8 cellular contexts compared by ENCODE assay signal in the genomic region with DNA sequence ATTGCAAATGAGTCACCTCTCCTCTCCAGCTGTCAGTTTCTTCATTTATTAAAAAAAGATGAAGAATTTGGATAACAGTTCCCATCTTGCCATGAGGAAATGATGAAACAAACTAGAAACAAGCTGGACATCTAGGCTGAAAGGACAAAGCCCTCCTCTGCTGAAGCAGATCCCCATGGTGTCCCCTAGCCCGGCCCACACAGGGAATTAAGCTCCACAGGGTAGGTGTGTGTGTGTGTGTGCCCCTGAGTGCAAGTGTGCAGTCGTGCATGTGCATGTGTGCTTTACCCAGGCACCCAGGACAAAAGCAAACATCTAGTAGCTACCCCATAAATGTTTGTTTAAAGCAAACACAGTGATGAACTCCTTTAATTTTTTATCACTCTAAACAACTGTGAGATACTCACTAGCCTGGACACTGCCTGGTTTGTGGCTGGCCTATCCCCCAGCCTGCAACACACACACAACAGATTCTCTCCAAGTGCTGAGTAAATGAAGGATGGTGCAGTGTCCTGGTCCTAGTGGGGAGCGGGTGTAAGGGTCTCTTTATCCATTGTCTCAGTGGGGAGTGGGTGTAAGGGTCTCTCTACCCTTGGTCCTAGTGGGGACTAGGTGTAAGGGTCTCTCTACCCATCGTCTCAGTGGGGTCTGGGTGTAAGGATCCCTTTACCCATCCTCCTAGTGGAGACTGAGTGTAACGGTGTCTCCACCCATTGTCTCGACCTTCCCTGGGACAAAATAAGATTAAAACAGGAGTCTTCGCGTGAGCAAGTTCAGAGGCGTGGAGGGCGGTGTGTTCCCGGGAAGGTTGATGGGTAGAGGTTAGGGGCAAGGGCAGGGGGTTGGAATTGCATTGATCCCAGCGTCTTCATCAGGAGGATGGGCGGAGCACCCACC. TPM values are rescaled to one million over a fixed set of nuclear protein-coding genes. Genes with fewer than 3 reads are reported as not detected.
A peak's percentile ranks its signal among the peaks of the same experiment; 100 is the strongest.
DNase-seq lines count a peak whose midpoint lies in the region; ATAC-seq lines count a peak whose summit lies in the region.

No MANE protein-coding gene starts in this region.

- H3K9me3 ChIP-seq in ES-I3 (ENCODE audit: control insufficient read depth, insufficient read depth, low read length) (no peaks in the 10 kb centered on the region; the same call in none of the 2 replicates), mesodermal cell (ENCODE audit: control insufficient read depth, low read length) (peaks cover 10% of the 10 kb centered on the region)
- no peaks in the 10 kb centered on the region for H3K9me3 ChIP-seq in effector memory CD4-positive, alpha-beta T cell (ENCODE audit: control insufficient read depth, low read length)

- H3K36me3 ChIP-seq in ES-I3 (ENCODE audit: insufficient read depth, low read length) (no peaks in the 10 kb centered on the region), mesodermal cell (ENCODE audit: control insufficient read depth, insufficient read depth, low read length) (no peaks in the 10 kb centered on the region)
- H3K36me3 ChIP-seq in effector memory CD4-positive, alpha-beta T cell (ENCODE audit: control insufficient read depth, insufficient read depth, low read length) = no peaks in the 10 kb centered on the region

- H3K4me3 ChIP-seq in effector memory CD4-positive, alpha-beta T cell (ENCODE audit: insufficient read depth, low read depth, low read length, poor library complexity, severe bottlenecking) = peak overlapping the region; percentile 31
- H3K4me3 ChIP-seq in mesodermal cell (ENCODE audit: extremely low read depth, insufficient read depth, low read length, poor library complexity, severe bottlenecking) = peak overlapping the region; percentile 41

- no peak for ATAC-seq in GM18858 (IDR thresholded peaks at IDR 0.05; ENCODE audit: unreplicated experiment)
- ATAC-seq in GM21737 (IDR thresholded peaks at IDR 0.05; ENCODE audit: unreplicated experiment) = no peak

- peak overlapping the region; percentile 62 for H3K9ac ChIP-seq in ES-I3 (ENCODE audit: low read depth, low read length)

- H3K27ac ChIP-seq in effector memory CD4-positive, alpha-beta T cell (ENCODE audit: insufficient read depth, low read length, poor library complexity, severe bottlenecking) = no peak overlapping the region
- H3K27ac ChIP-seq in mesodermal cell (ENCODE audit: low read depth, low read length, severe bottlenecking) = peak overlapping the region; percentile 18

- 24 to 28% methylated on average over 8 of the region's 13 CpGs for WGBS in mesodermal cell (ENCODE audit: insufficient coverage in 2 of 2), 2 experiments

- DNase-seq in NCI-H774 (lab: John Stamatoyannopoulos, UW) (peak; percentile 15), SW480 (ENCODE audit: low spot score) (no peak), activated gamma-delta T cell treated with Interleukin-2 at 50 U/mL for 16 hours (no peak)
- no peak for DNase-seq in effector memory CD4-positive, alpha-beta T cell

- H3K27me3 ChIP-seq in effector memory CD4-positive, alpha-beta T cell (replicated peaks; ENCODE audit: control insufficient read depth, insufficient read depth, low read length, poor library complexity, severe bottlenecking) = peaks cover 12% of the 10 kb centered on the region

- H3K4me1 ChIP-seq in ES-I3 (ENCODE audit: insufficient read depth, low read length) (peaks cover 3% of the 10 kb centered on the region; the same call in 1 of the 2 replicates), mesodermal cell (ENCODE audit: control insufficient read depth, insufficient read depth, low read length, poor library complexity, severe bottlenecking) (peaks cover 11% of the 10 kb centered on the region)
- H3K4me1 ChIP-seq in effector memory CD4-positive, alpha-beta T cell (ENCODE audit: control insufficient read depth, insufficient read depth, low read length, poor library complexity, severe bottlenecking) = no peaks in the 10 kb centered on the region

RNA-seq across cellular contexts. Expression of gene EVC, which starts 0.7 kb away (rescaled TPM):
- 9.1 TPM for polyA plus RNA-seq in mesodermal cell (2013, experiment 1 of 2)
- polyA plus RNA-seq in mesodermal cell (2013, experiment 2 of 2) = 6.9 TPM

RNA-seq across cellular contexts. Expression of gene EVC2, which starts 2.0 kb away (rescaled TPM):
- 4.9 TPM for polyA plus RNA-seq in mesodermal cell (2013, experiment 1 of 2)
- polyA plus RNA-seq in mesodermal cell (2013, experiment 2 of 2) = 3.9 TPM
